Comparison of ENCODE assay signal across 16 cellular contexts in the genomic region with DNA sequence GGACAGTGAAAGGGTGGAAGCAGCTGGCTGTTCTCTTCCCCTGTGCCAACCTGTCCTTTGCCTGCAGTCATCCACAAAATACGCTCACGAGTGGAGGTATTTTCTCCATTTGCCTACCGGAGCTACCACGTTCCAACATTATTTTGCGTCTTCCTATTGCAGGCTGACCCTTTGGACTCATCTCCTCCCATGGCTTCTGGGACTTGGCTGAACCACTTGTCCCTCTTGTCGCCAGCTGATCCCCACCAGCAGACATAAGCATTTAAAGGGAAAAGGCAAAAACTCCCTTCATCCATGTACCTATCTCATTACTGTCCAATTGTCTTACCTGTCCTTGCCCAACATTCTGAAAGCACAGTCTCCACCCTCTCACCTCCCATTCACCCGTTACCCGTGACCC.
"Had no signal": no experiment of that assay in that cellular context is flagged by ENCODE, and none has a peak within 500 bp of the region (broad histone marks: within the 10 kb centered on the region; RNA-seq: fewer than 3 reads in every experiment).

No MANE protein-coding gene starts in this region.

- H3K9me3 Mint-ChIP-seq: activated T-cell treated with anti-CD3 and anti-CD28 coated beads, Interleukin-2, amount 50 U/mL, for 4 hours; T-helper 2 cell treated with Interferon-gamma antibody and Interleukin-4, amounts not matched to agents 5 μg/mL and 100 μg/mL, for 36 hours had no signal

- H3K27ac ChIP-seq: cardiac muscle cell, epithelial cell of prostate, gastrocnemius medialis, pancreas, skin epidermis had no signal

- ATAC-seq: activated T-cell treated with anti-CD3 and anti-CD28 coated beads, Interleukin-2, amount 50 U/mL, for 4 hours; gastrocnemius medialis; left ventricle myocardium superior; pancreas had no signal

- H3K4me3 Mint-ChIP-seq: T-helper 2 cell treated with Interferon-gamma antibody and Interleukin-4, amounts not matched to agents 5 μg/mL and 100 μg/mL, for 36 hours had no signal

- H3K4me3 ChIP-seq: cardiac muscle cell, gastrocnemius medialis, pancreas, skin epidermis had no signal

- FAIRE-seq: astrocyte, colon, kidney, pancreas, urothelium cell line had no signal

- H3K27me3 ChIP-seq: cardiac muscle cell, gastrocnemius medialis, pancreas had no signal

- H3K36me3 ChIP-seq: cardiac muscle cell, gastrocnemius medialis, pancreas had no signal

- H3K9me3 ChIP-seq: gastrocnemius medialis, pancreas had no signal

- DNase-seq: activated CD4-positive, CD25-positive, alpha-beta regulatory T cell treated with anti-CD3 and anti-CD28 coated beads, Interleukin-2, amount 50 U/mL, for 72 hours; activated gamma-delta T cell treated with Interleukin-2 at 50 U/mL for 16 hours; activated T-cell treated with anti-CD3 and anti-CD28 coated beads, Interleukin-2, amount 50 U/mL, for 4 hours; effector CD8-positive, alpha-beta T cell; gastrocnemius medialis; kidney; left ventricle myocardium superior; mesendoderm; pancreas had no signal

- H3K27ac Mint-ChIP-seq: T-helper 2 cell treated with Interferon-gamma antibody and Interleukin-4, amounts not matched to agents 5 μg/mL and 100 μg/mL, for 36 hours had no signal
